ENCODE assay signal across 9 cellular contexts in genomic region chr11:117230981-117231636, GRCh38. TPM values are rescaled to one million over a fixed set of nuclear protein-coding genes. Genes with fewer than 3 reads are reported as not detected.
DNase-seq lines count a peak whose midpoint lies in the region; ATAC-seq and TF ChIP-seq lines count a peak whose summit lies in the region.
"Had no signal": no experiment of that assay in that cellular context is flagged by ENCODE, and none has a peak within 500 bp of the region (broad histone marks: within the 10 kb centered on the region; RNA-seq: fewer than 3 reads in every experiment).

No MANE protein-coding gene starts in this region.

- no peaks in the 10 kb centered on the region for H3K9me3 ChIP-seq in tibial artery

- no peak for DNase-seq in activated CD8-positive, alpha-beta memory T cell treated with anti-CD3 and anti-CD28 coated beads, Interleukin-2, amount 10 ng/mL, durations not matched to agents 7 days and 5 days
- no peak for DNase-seq in activated CD8-positive, alpha-beta memory T cell treated with anti-CD3 and anti-CD28 coated beads, Interleukin-2, amount 50 U/mL, for 4 hours
- DNase-seq in astrocyte of the cerebellum (ENCODE audit: low read depth), result no peak
- DNase-seq in lower leg skin (ENCODE audit: low spot score in 2 of 2), result peak in 1 of 2 donors; percentile 64
- DNase-seq in tibial artery, result no peak
- no peak for DNase-seq in NCI-H1436 treated with DMSO at 0.1 percent for 48 hours (lab: John Stamatoyannopoulos, UW)
- DNase-seq: NCI-H2029 treated with DMSO at 0.1 percent for 48 hours had no signal

- 10 to 13% methylated on average over 4 of the region's 4 CpGs for WGBS in lower leg skin, 2 donors

- H3K4me1 Mint-ChIP-seq in activated CD8-positive, alpha-beta memory T cell treated with anti-CD3 and anti-CD28 coated beads, Interleukin-2, amount 10 ng/mL, durations not matched to agents 7 days and 5 days, result peaks cover 46% of the 10 kb centered on the region

- no peaks in the 10 kb centered on the region for H3K27me3 ChIP-seq in tibial artery

- peak overlapping the region; percentile 86 to 94 for H3K27ac ChIP-seq in tibial artery

- in situ Hi-C loops in astrocyte of the cerebellum (cut with HindIII; ENCODE audit: low sequenced_read_pairs), result no loop called here

- peak overlapping the region; percentile 92 for H3K4me3 Mint-ChIP-seq in activated CD8-positive, alpha-beta memory T cell treated with anti-CD3 and anti-CD28 coated beads, Interleukin-2, amount 10 ng/mL, durations not matched to agents 7 days and 5 days

- peak overlapping the region; percentile 95 for H3K27ac Mint-ChIP-seq in activated CD8-positive, alpha-beta memory T cell treated with anti-CD3 and anti-CD28 coated beads, Interleukin-2, amount 10 ng/mL, durations not matched to agents 7 days and 5 days

- peak overlapping the region; percentile 97 for H3K4me3 ChIP-seq in astrocyte of the cerebellum (ENCODE audit: low read depth, low read length)
- H3K4me3 ChIP-seq in lower leg skin (ENCODE audit: low read depth, poor library complexity, severe bottlenecking), result peak overlapping the region; percentile 79
- peak overlapping the region; percentile 66 to 83 for H3K4me3 ChIP-seq in tibial artery

- intact Hi-C loops in lower leg skin (cut with DNase I; ENCODE audit: low total_unique reads), result no loop called here
- intact Hi-C loops in tibial artery (cut with DNase I; ENCODE audit: low total_unique reads), result loop anchor here (5.0 to 10.0 kb wide), 4 partner anchors 39 to 446 kb away; partner anchors contain the start of genes BACE1 and ZPR1

- no peaks in the 10 kb centered on the region for H3K9me3 Mint-ChIP-seq in activated CD8-positive, alpha-beta memory T cell treated with anti-CD3 and anti-CD28 coated beads, Interleukin-2, amount 10 ng/mL, durations not matched to agents 7 days and 5 days (ENCODE audit: low read depth)

- CTCF ChIA-PET in activated CD8-positive, alpha-beta memory T cell treated with anti-CD3 and anti-CD28 coated beads, Interleukin-2, amount 10 ng/mL, durations not matched to agents 7 days and 5 days (lab: Charles Lee), result interaction anchor here (0.7 to 7.6 kb wide), 21 partner anchors 9 to 586 kb away, joined by 3 to 108 read pairs (median 4); partner anchors contain the start of genes CEP164, PAFAH1B2, SIDT2 and ZPR1

- TF ChIP-seq CTCF in astrocyte of the cerebellum (IDR thresholded peaks at IDR 0.05; ENCODE audit: low read depth, low read length, missing control alignments) (no peak), lower leg skin (IDR thresholded peaks at IDR 0.05) (no peak), tibial artery (IDR thresholded peaks at IDR 0.05) (no peak)

- peaks cover 22% of the 10 kb centered on the region for H3K36me3 Mint-ChIP-seq in activated CD8-positive, alpha-beta memory T cell treated with anti-CD3 and anti-CD28 coated beads, Interleukin-2, amount 10 ng/mL, durations not matched to agents 7 days and 5 days

- peaks cover 18 to 39% (median 34%) of the 10 kb centered on the region in 3 donors for H3K36me3 ChIP-seq in tibial artery

- no peak for TF ChIP-seq POLR2A in lower leg skin (IDR thresholded peaks at IDR 0.05)

- ATAC-seq in activated CD8-positive, alpha-beta memory T cell treated with anti-CD3 and anti-CD28 coated beads, Interleukin-2, amount 10 ng/mL, durations not matched to agents 7 days and 5 days, result peak; percentile 3
- ATAC-seq in GM18498 (IDR thresholded peaks at IDR 0.05; ENCODE audit: unreplicated experiment), result no peak
- no peak for ATAC-seq in HG02852 (IDR thresholded peaks at IDR 0.05; ENCODE audit: unreplicated experiment)

- H3K4me1 ChIP-seq in tibial artery, result peaks cover 0 to 36% (median 29%) of the 10 kb centered on the region in 4 donors

- no peaks in the 10 kb centered on the region for H3K27me3 Mint-ChIP-seq in activated CD8-positive, alpha-beta memory T cell treated with anti-CD3 and anti-CD28 coated beads, Interleukin-2, amount 10 ng/mL, durations not matched to agents 7 days and 5 days

RNA-seq across cellular contexts. Expression of gene PCSK7, which starts 0.8 kb away (rescaled TPM):
- total RNA-seq in activated CD8-positive, alpha-beta memory T cell treated with anti-CD3 and anti-CD28 coated beads, Interleukin-2, amount 10 ng/mL, durations not matched to agents 7 days and 5 days, result 100 to 1,000 TPM; 121 to 140 TPM
- total RNA-seq in lower leg skin, result 10 to 100 TPM; 37.6 to 83.2 (median 56.0) TPM

RNA-seq across cellular contexts. Expression of gene RNF214, which starts 1.4 kb away (rescaled TPM):
- total RNA-seq in activated CD8-positive, alpha-beta memory T cell treated with anti-CD3 and anti-CD28 coated beads, Interleukin-2, amount 10 ng/mL, durations not matched to agents 7 days and 5 days, result 10 to 100 TPM; 18.5 to 20.5 TPM
- 10 to 100 TPM in 1 of 4 donors, 1 to 10 TPM in 3; 7.4 to 11.3 (median 9.5) TPM for total RNA-seq in lower leg skin

RNA-seq across cellular contexts. Expression of gene TAGLN, which starts 31.9 kb away (rescaled TPM):
- total RNA-seq in activated CD8-positive, alpha-beta memory T cell treated with anti-CD3 and anti-CD28 coated beads, Interleukin-2, amount 10 ng/mL, durations not matched to agents 7 days and 5 days, result 1 to 10 TPM; 2.3 to 2.7 TPM
- 100 to 1,000 TPM; 122 to 450 (median 233) TPM for total RNA-seq in lower leg skin

RNA-seq across cellular contexts. Expression of gene SIDT2, which starts 52.6 kb away (rescaled TPM):
- 10 to 100 TPM; 18.9 to 21.3 TPM for total RNA-seq in activated CD8-positive, alpha-beta memory T cell treated with anti-CD3 and anti-CD28 coated beads, Interleukin-2, amount 10 ng/mL, durations not matched to agents 7 days and 5 days
- total RNA-seq in lower leg skin, result 10 to 100 TPM; 38.4 to 49.4 (median 40.7) TPM

Comparison
In these comparisons a context has a peak if more than half of its experiments do, and no peak if none do; other contexts are left out.
1. RNA of gene TAGLN, which starts 31.9 kb away (total RNA-seq): 122 to 450 TPM in lower leg skin; 2.3 to 2.7 TPM in activated CD8-positive, alpha-beta memory T cell treated with anti-CD3 and anti-CD28 coated beads, Interleukin-2, amount 10 ng/mL, durations not matched to agents 7 days and 5 days; every median in the first group is over 10 times any median in the second.
2. Peak in every context shown above with its lines, with median percentiles within 50 percentile points of each other: H3K4me3 ChIP-seq.